13 cellular contexts compared by ENCODE assay signal in the genomic region with DNA sequence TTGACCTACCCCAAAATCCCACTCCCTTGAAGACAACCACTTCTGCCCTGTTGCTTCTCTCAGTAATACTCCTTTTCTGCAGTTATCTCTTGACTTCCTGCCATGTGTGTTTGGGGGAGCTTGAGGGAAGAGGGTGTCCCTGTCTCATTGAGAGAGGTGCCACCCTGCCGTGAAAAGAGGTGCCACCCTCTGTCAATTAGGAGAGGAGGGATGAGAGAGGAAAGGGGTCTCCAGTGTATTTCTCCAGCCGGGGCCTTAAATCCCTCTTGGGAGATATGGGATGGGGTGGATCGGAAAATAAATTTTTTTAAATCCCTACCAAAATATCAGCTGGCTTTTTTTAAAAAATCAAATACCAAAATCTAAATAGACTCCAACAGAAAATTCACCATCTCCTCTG. TPM values are rescaled to one million over a fixed set of nuclear protein-coding genes. Genes with fewer than 3 reads are reported as not detected.
A peak's percentile ranks its signal among the peaks of the same experiment; 100 is the strongest.
DNase-seq lines count a peak whose midpoint lies in the region; ATAC-seq, FAIRE-seq and TF ChIP-seq lines count a peak whose summit lies in the region.
"Had no signal": no experiment of that assay in that cellular context is flagged by ENCODE, and none has a peak within 500 bp of the region (broad histone marks: within the 10 kb centered on the region; RNA-seq: fewer than 3 reads in every experiment).

No MANE protein-coding gene starts in this region.

- H3K27ac Mint-ChIP-seq in stimulated activated naive CD8-positive, alpha-beta T cell treated with anti-CD3 and anti-CD28 coated beads, Interleukin-15, Interleukin-2, amounts not matched to agents 100 ng/mL and 50 ng/mL, for 24 hours, result no peak overlapping the region

- peaks cover 9% of the 10 kb centered on the region for H3K36me3 Mint-ChIP-seq in stimulated activated naive CD8-positive, alpha-beta T cell treated with anti-CD3 and anti-CD28 coated beads, Interleukin-15, Interleukin-2, amounts not matched to agents 100 ng/mL and 50 ng/mL, for 24 hours (ENCODE audit: low read depth)

- H4K91ac ChIP-seq in mesenchymal stem cell (ENCODE audit: low read length), result no peak overlapping the region

- H3K14ac ChIP-seq in mesenchymal stem cell (ENCODE audit: low read length in 2 of 2), result no peak overlapping the region

- H2AK5ac ChIP-seq in mesenchymal stem cell (ENCODE audit: low read length, severe bottlenecking), result no peak overlapping the region

- H3K36me3 ChIP-seq in ascending aorta, result peaks cover 28 to 37% of the 10 kb centered on the region in 2 donors
- peaks cover 23 to 50% of the 10 kb centered on the region in 2 experiments for H3K36me3 ChIP-seq in mesenchymal stem cell (ENCODE audit: control insufficient read depth in 1 of 2, insufficient read depth in 2 of 2, low read depth in 1 of 2, low read length in 2 of 2)
- peaks cover 5% of the 10 kb centered on the region for H3K36me3 ChIP-seq in WERI-Rb-1

- H3K9me3 ChIP-seq in ascending aorta, result no peaks in the 10 kb centered on the region
- no peaks in the 10 kb centered on the region for H3K9me3 ChIP-seq in mesenchymal stem cell (ENCODE audit: control insufficient read depth, low read length)
- no peaks in the 10 kb centered on the region for H3K9me3 ChIP-seq in WERI-Rb-1 (ENCODE audit: severe bottlenecking)
- H3K9me3 ChIP-seq: mucosa of descending colon had no signal

- H3K23ac ChIP-seq in mesenchymal stem cell (ENCODE audit: low read length in 2 of 2), result no peak overlapping the region

- H4K8ac ChIP-seq in mesenchymal stem cell (ENCODE audit: low read length), result no peak overlapping the region

- H2BK120ac ChIP-seq in mesenchymal stem cell (ENCODE audit: low read depth, low read length), result no peak overlapping the region

- no peak for FAIRE-seq in frontal cortex (lab: Jason Lieb, UNC)

- H3K9ac ChIP-seq in mesenchymal stem cell (ENCODE audit: low read length), result peak overlapping the region; percentile 53

- no peak overlapping the region for H2BK12ac ChIP-seq in mesenchymal stem cell (ENCODE audit: low read length in 2 of 2)

- no peak overlapping the region for H2BK15ac ChIP-seq in mesenchymal stem cell (ENCODE audit: low read depth, poor library complexity, severe bottlenecking)

- no peaks in the 10 kb centered on the region for H3K27me3 ChIP-seq in ascending aorta
- H3K27me3 ChIP-seq in mesenchymal stem cell (ENCODE audit: control insufficient read depth in 1 of 2, insufficient read depth in 1 of 2, low read length in 2 of 2), result no peaks in the 10 kb centered on the region
- no peaks in the 10 kb centered on the region for H3K27me3 ChIP-seq in WERI-Rb-1 (ENCODE audit: insufficient read depth, low read depth, severe bottlenecking)

- no peak overlapping the region for H3K18ac ChIP-seq in mesenchymal stem cell (ENCODE audit: low read depth in 1 of 2, low read length in 2 of 2)

- H3K9me3 Mint-ChIP-seq in stimulated activated naive CD8-positive, alpha-beta T cell treated with anti-CD3 and anti-CD28 coated beads, Interleukin-15, Interleukin-2, amounts not matched to agents 100 ng/mL and 50 ng/mL, for 24 hours, result no peaks in the 10 kb centered on the region

- H3K4me1 ChIP-seq in ascending aorta (peaks cover 0 to 5% of the 10 kb centered on the region in 2 donors), mesenchymal stem cell (ENCODE audit: control insufficient read depth, insufficient read depth, low read depth, low read length) (peaks cover 30% of the 10 kb centered on the region)

- H3K27me3 Mint-ChIP-seq in stimulated activated naive CD8-positive, alpha-beta T cell treated with anti-CD3 and anti-CD28 coated beads, Interleukin-15, Interleukin-2, amounts not matched to agents 100 ng/mL and 50 ng/mL, for 24 hours, result no peaks in the 10 kb centered on the region

- no peak overlapping the region for H3K4ac ChIP-seq in mesenchymal stem cell (ENCODE audit: low read depth in 1 of 2, low read length in 2 of 2)

- H3K4me3 Mint-ChIP-seq in stimulated activated naive CD8-positive, alpha-beta T cell treated with anti-CD3 and anti-CD28 coated beads, Interleukin-15, Interleukin-2, amounts not matched to agents 100 ng/mL and 50 ng/mL, for 24 hours, result peak overlapping the region; percentile 41

- H2BK5ac ChIP-seq in mesenchymal stem cell (ENCODE audit: low read depth, low read length, poor library complexity, severe bottlenecking), result no peak overlapping the region

- no peak overlapping the region for H3K4me2 ChIP-seq in mesenchymal stem cell (ENCODE audit: low read length, poor library complexity, severe bottlenecking)

- intact Hi-C loops in ascending aorta (cut with DNase I), result no loop called here

- H3K27ac ChIP-seq in ascending aorta (no peak overlapping the region), mesenchymal stem cell (ENCODE audit: low read length, poor library complexity, severe bottlenecking) (no peak overlapping the region), WERI-Rb-1 (no peak overlapping the region)
- H3K27ac ChIP-seq: HL-60 had no signal

- no peak overlapping the region for H2AFZ ChIP-seq in mesenchymal stem cell (ENCODE audit: low read depth, low read length)

- WGBS in mesenchymal stem cell, result 90% methylated on average over 2 of the region's 3 CpGs

- H3K4me1 Mint-ChIP-seq in stimulated activated naive CD8-positive, alpha-beta T cell treated with anti-CD3 and anti-CD28 coated beads, Interleukin-15, Interleukin-2, amounts not matched to agents 100 ng/mL and 50 ng/mL, for 24 hours (ENCODE audit: low read depth), result peaks cover 19% of the 10 kb centered on the region

- TF ChIP-seq CTCF in ascending aorta (IDR thresholded peaks at IDR 0.05) (no peak), WERI-Rb-1 (IDR thresholded peaks at IDR 0.05; ENCODE audit: low read depth, low read length) (no peak)

- no peak for ATAC-seq in stimulated activated naive CD8-positive, alpha-beta T cell treated with anti-CD3 and anti-CD28 coated beads, Interleukin-15, Interleukin-2, amounts not matched to agents 100 U/mL and 50 U/mL, for 24 hours

- no peak for DNase-seq in stimulated activated naive CD8-positive, alpha-beta T cell treated with anti-CD3 and anti-CD28 coated beads, Interleukin-15, Interleukin-2, amounts not matched to agents 100 U/mL and 50 U/mL, for 24 hours
- DNase-seq in ascending aorta (ENCODE audit: low spot score in 2 of 2), result no peak
- no peak for DNase-seq in mesenchymal stem cell
- no peak for DNase-seq in GOT3 (lab: John Stamatoyannopoulos, UW)
- no peak for DNase-seq in NCI-H345 (lab: John Stamatoyannopoulos, UW)
- DNase-seq in frontal cortex (ENCODE audit: low spot score in 2 of 2), result no peak
- DNase-seq in WERI-Rb-1, result no peak
- DNase-seq: activated effector memory CD4-positive, alpha-beta T cell treated with Interleukin-2 at 50 U/mL for 16 hours; cortex of kidney; NCI-H1105 had no signal

- H3K4me3 ChIP-seq in ascending aorta (peak overlapping the region; percentile 52 to 54), mesenchymal stem cell (ENCODE audit: insufficient read depth in 1 of 2, low read depth in 1 of 2, low read length in 2 of 2) (no peak overlapping the region), WERI-Rb-1 (ENCODE audit: low read depth, low read length) (no peak overlapping the region; the same call in 1 of the 2 replicates)
- H3K4me3 ChIP-seq: mucosa of descending colon had no signal

- peaks cover 29% of the 10 kb centered on the region for H3K79me1 ChIP-seq in mesenchymal stem cell (replicated peaks; ENCODE audit: low read length, poor library complexity, severe bottlenecking)

RNA-seq across cellular contexts. Expression of gene PLD3, which starts 16.5 kb away (rescaled TPM):
- 345 TPM for total RNA-seq in ascending aorta
- 586 TPM for polyA plus RNA-seq in mesenchymal stem cell (2013, experiment 1 of 2)
- 580 TPM for polyA plus RNA-seq in mesenchymal stem cell (2013, experiment 2 of 2)
- 112 TPM for total RNA-seq in frontal cortex

RNA-seq across cellular contexts. Expression of gene C19orf47, which starts 16.8 kb away (rescaled TPM):
- 10.4 TPM for total RNA-seq in ascending aorta
- 12.7 TPM for polyA plus RNA-seq in mesenchymal stem cell (2013, experiment 1 of 2)
- polyA plus RNA-seq in mesenchymal stem cell (2013, experiment 2 of 2), result 12.8 TPM
- total RNA-seq in frontal cortex, result 9.8 TPM

RNA-seq across cellular contexts. Expression of gene HIPK4, which starts 25.0 kb away (rescaled TPM):
- total RNA-seq in ascending aorta (not detected), frontal cortex (not detected)
- 0.29 TPM for polyA plus RNA-seq in mesenchymal stem cell (2013, experiment 1 of 2)
- polyA plus RNA-seq in mesenchymal stem cell (2013, experiment 2 of 2), result 0.25 TPM

RNA-seq across cellular contexts. Expression of gene PRX, which starts 48.2 kb away (rescaled TPM):
- total RNA-seq in ascending aorta (3.3 TPM), frontal cortex (1.2 TPM)
- polyA plus RNA-seq in mesenchymal stem cell (2013, experiment 1 of 2), result 2.1 TPM
- polyA plus RNA-seq in mesenchymal stem cell (2013, experiment 2 of 2), result 1.9 TPM

Comparison
In these comparisons a context has a peak if more than half of its experiments do, and no peak if none do; other contexts are left out.
1. H3K4me3 ChIP-seq: peak in ascending aorta (2 of 2); none in mesenchymal stem cell (0 of 2) and WERI-Rb-1 (single experiment).